Comparison of ENCODE assay signal across 9 cellular contexts in the genomic region with DNA sequence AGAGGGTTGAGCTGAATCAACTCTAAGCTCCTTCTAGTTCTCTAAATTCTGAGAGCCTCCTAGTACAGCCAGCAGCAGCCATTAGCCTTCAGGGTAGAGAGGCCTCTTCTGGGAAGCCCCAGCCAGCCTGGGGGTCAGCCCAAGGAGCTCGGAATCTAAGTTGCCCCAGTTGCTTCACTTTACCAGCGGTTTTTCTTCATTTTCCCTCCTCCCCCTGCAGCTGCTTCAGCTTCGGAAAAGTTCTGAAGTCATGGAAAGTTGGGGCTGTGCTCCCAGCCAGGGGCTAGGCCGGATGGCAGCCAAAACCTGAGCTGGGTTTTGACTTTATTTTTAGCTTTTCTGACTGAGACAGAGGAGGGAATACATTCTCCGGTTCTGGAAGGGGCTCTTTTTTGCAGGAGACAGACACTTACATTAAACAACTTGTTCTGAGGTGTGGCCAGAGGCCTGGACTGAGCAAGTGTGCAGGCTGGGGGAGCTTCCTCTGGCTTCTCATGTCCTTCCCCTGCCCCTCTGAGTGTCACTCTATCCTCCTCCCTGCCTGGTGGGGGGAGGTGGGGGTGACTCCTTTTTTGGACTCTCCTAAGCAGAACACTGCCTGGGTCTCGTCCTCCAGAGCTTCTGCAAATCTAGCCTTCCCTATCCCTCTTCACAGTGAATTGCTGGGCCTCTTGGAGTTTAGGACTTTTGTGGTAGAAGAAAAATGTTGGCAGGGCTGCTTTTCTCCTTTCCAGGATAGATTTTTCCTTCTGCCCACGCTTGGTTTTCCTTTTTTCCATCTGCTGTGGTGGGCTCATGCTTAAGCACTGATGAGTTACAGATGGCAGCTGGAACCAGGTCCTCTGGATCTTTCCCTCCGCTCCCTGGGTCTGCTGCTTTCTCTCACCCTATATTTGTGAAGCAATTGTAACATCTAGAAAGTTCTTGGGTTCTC. TPM values are rescaled to one million over a fixed set of nuclear protein-coding genes. Genes with fewer than 3 reads are reported as not detected.
DNase-seq lines count a peak whose midpoint lies in the region; ATAC-seq and TF ChIP-seq lines count a peak whose summit lies in the region.
"Had no signal": no experiment of that assay in that cellular context is flagged by ENCODE, and none has a peak within 500 bp of the region (broad histone marks: within the 10 kb centered on the region; RNA-seq: fewer than 3 reads in every experiment).

No MANE protein-coding gene starts in this region.

- H3K27ac Mint-ChIP-seq in endothelial cell (ENCODE audit: unreplicated experiment) (peak overlapping the region; percentile 98), T-cell (peak overlapping the region in 1 of 2 donors; percentile 39)
- H3K27ac Mint-ChIP-seq in natural killer cell treated with Interleukin-12 subunit alpha and Interleukin-12 subunit beta and Interleukin-15 and Interleukin-18, amount 100 ng/mL, for 72 hours, result no peak overlapping the region

- peak; percentile 74 for DNase-seq in AG09309 (ENCODE audit: low read depth)
- peak; percentile 38 for DNase-seq in OCI-M1 (lab: John Stamatoyannopoulos, UW)
- DNase-seq in endothelial cell (ENCODE audit: low spot score), result no peak
- no peak for DNase-seq in natural killer cell treated with Interleukin-12 subunit alpha and Interleukin-12 subunit beta and Interleukin-15 and Interleukin-18, amount 100 ng/mL, for 72 hours (ENCODE audit: low spot score)
- no peak for DNase-seq in T-cell
- DNase-seq: NCI-H187 had no signal

- no peak for ATAC-seq in natural killer cell treated with Interleukin-12 subunit alpha and Interleukin-12 subunit beta and Interleukin-15 and Interleukin-18, amount 100 ng/mL, for 72 hours
- no peak for ATAC-seq in activated CD4-positive, CD25-positive, alpha-beta regulatory T cell treated with anti-CD3 and anti-CD28 coated beads, Interleukin-2, amount 50 U/mL, for 24 hours
- no peak for ATAC-seq in T-cell (replicated peaks in 1 of 4)
- no peak for ATAC-seq in GM19035 (IDR thresholded peaks at IDR 0.05; ENCODE audit: unreplicated experiment)
- ATAC-seq in GM21576 (IDR thresholded peaks at IDR 0.05; ENCODE audit: unreplicated experiment), result no peak

- H3K4me3 Mint-ChIP-seq in endothelial cell (ENCODE audit: unreplicated experiment) (no peak overlapping the region), T-cell (peak overlapping the region in 1 of 3 donors; percentile 73)
- peak overlapping the region; percentile 22 for H3K4me3 Mint-ChIP-seq in natural killer cell treated with Interleukin-12 subunit alpha and Interleukin-12 subunit beta and Interleukin-15 and Interleukin-18, amount 100 ng/mL, for 72 hours

- peaks cover 30% of the 10 kb centered on the region for H3K4me1 Mint-ChIP-seq in endothelial cell (ENCODE audit: unreplicated experiment)
- peaks cover 28 to 54% of the 10 kb centered on the region in 2 donors for H3K4me1 Mint-ChIP-seq in natural killer cell treated with Interleukin-12 subunit alpha and Interleukin-12 subunit beta and Interleukin-15 and Interleukin-18, amount 100 ng/mL, for 72 hours (ENCODE audit: low read depth in 2 of 2)
- peaks cover 58 to 62% (median 62%) of the 10 kb centered on the region in 3 donors for H3K4me1 Mint-ChIP-seq in T-cell

- POLR2A ChIA-PET in T-cell (lab: Charles Lee), result interaction anchor here (0.9 to 4.4 kb wide), 5 partner anchors 25 to 38 kb away, joined by 3 to 18 read pairs (median 4); no protein-coding TSS in a partner anchor

- H3K27me3 Mint-ChIP-seq in endothelial cell (ENCODE audit: unreplicated experiment) (peaks cover 9% of the 10 kb centered on the region), T-cell (no peaks in the 10 kb centered on the region)
- H3K27me3 Mint-ChIP-seq in natural killer cell treated with Interleukin-12 subunit alpha and Interleukin-12 subunit beta and Interleukin-15 and Interleukin-18, amount 100 ng/mL, for 72 hours, result no peaks in the 10 kb centered on the region

- no peak for TF ChIP-seq CTCF in AG09309 (IDR thresholded peaks at IDR 0.05; ENCODE audit: control insufficient read depth, insufficient read depth, low read depth, low read length, missing control alignments)
- no peak for TF ChIP-seq CTCF in endothelial cell (IDR thresholded peaks at IDR 0.05; ENCODE audit: unreplicated experiment)

- CTCF ChIA-PET in T-cell (lab: Charles Lee), result interaction anchor here (0.5 to 9.9 kb wide), 24 partner anchors 12 to 319 kb away, joined by 3 to 115 read pairs (median 4); a partner anchor contains a TSS

- H3K9me3 Mint-ChIP-seq in endothelial cell (ENCODE audit: unreplicated experiment) (no peaks in the 10 kb centered on the region), T-cell (no peaks in the 10 kb centered on the region)
- no peaks in the 10 kb centered on the region for H3K9me3 Mint-ChIP-seq in natural killer cell treated with Interleukin-12 subunit alpha and Interleukin-12 subunit beta and Interleukin-15 and Interleukin-18, amount 100 ng/mL, for 72 hours

- peak overlapping the region; percentile 15 for H3K4me3 ChIP-seq in AG09309 (ENCODE audit: control insufficient read depth, low read depth, low read length)

- H3K36me3 Mint-ChIP-seq in endothelial cell (ENCODE audit: low read depth, unreplicated experiment) (no peaks in the 10 kb centered on the region), T-cell (peaks cover 14% of the 10 kb centered on the region)
- H3K36me3 Mint-ChIP-seq in natural killer cell treated with Interleukin-12 subunit alpha and Interleukin-12 subunit beta and Interleukin-15 and Interleukin-18, amount 100 ng/mL, for 72 hours, result no peaks in the 10 kb centered on the region

RNA-seq across cellular contexts. Expression of a gene that starts 14.5 kb away (rescaled TPM):
- total RNA-seq in endothelial cell (ENCODE audit: unreplicated experiment) (35.8 TPM), T-cell (100 to 1,000 TPM in 2 of 5 donors, 10 to 100 TPM in 3; 40.3 to 970 (median 57.3) TPM)
- 10 to 100 TPM; 21.4 to 67.6 TPM for total RNA-seq in natural killer cell treated with Interleukin-12 subunit alpha and Interleukin-12 subunit beta and Interleukin-15 and Interleukin-18, amount 100 ng/mL, for 72 hours

RNA-seq across cellular contexts. Expression of a gene that starts 24.4 kb away (rescaled TPM):
- total RNA-seq in endothelial cell (ENCODE audit: unreplicated experiment), result 2.2 TPM
- 10 to 100 TPM in 1 of 2 donors, 1 to 10 TPM in 1; 3.9 to 16.6 TPM for total RNA-seq in natural killer cell treated with Interleukin-12 subunit alpha and Interleukin-12 subunit beta and Interleukin-15 and Interleukin-18, amount 100 ng/mL, for 72 hours
- 10 to 100 TPM in 1 of 5 donors, 1 to 10 TPM in 4; 1.5 to 12.0 (median 2.2) TPM for total RNA-seq in T-cell

RNA-seq across cellular contexts. Expression of a gene that starts 46.8 kb away (rescaled TPM):
- total RNA-seq in endothelial cell (ENCODE audit: unreplicated experiment) (63.9 TPM), T-cell (under 1 TPM; 0.03 to 0.58 (median 0.20) TPM)
- under 1 TPM; 0.06 to 0.07 TPM for total RNA-seq in natural killer cell treated with Interleukin-12 subunit alpha and Interleukin-12 subunit beta and Interleukin-15 and Interleukin-18, amount 100 ng/mL, for 72 hours

Comparison
In these comparisons a context has a peak if more than half of its experiments do, and no peak if none do; other contexts are left out.
1. DNase-seq: peak in AG09309 (single experiment) and OCI-M1 (single experiment); none in endothelial cell (single experiment), natural killer cell treated with Interleukin-12 subunit alpha and Interleukin-12 subunit beta and Interleukin-15 and Interleukin-18, amount 100 ng/mL, for 72 hours (single experiment) and T-cell (0 of 34).
2. RNA of a gene that starts 46.8 kb away (total RNA-seq): 63.9 TPM in endothelial cell (single experiment); 0.03 to 0.58 TPM in T-cell and 0.06 to 0.07 TPM in natural killer cell treated with Interleukin-12 subunit alpha and Interleukin-12 subunit beta and Interleukin-15 and Interleukin-18, amount 100 ng/mL, for 72 hours; every median in the first group is over 10 times any median in the second.